In genomic region chr1:56068210-56068609, GRCh38 we compare ENCODE assay signal across 31 cellular contexts.
DNase-seq lines count a peak whose midpoint lies in the region; ATAC-seq, FAIRE-seq and TF ChIP-seq lines count a peak whose summit lies in the region.
"Had no signal": no experiment of that assay in that cellular context is flagged by ENCODE, and none has a peak within 500 bp of the region (broad histone marks: within the 10 kb centered on the region; RNA-seq: fewer than 3 reads in every experiment).

No MANE protein-coding gene starts in this region.

- no peak overlapping the region; the same call in 1 of the 2 replicates for H4K5ac ChIP-seq in IMR-90 (ENCODE audit: low read depth, low read length)

- no peak overlapping the region for H4K91ac ChIP-seq in IMR-90 (ENCODE audit: insufficient read depth, low read depth, low read length)
- no peak overlapping the region for H4K91ac ChIP-seq in trophoblast cell (ENCODE audit: low read depth, low read length)

- DNase-seq in A549 (ENCODE audit: low read depth in 1 of 2, low spot score in 1 of 2) (no peak), IMR-90 (no peak), mammary epithelial cell (no peak), trophoblast cell (no peak), ovary (no peak), COR-L47 (lab: John Stamatoyannopoulos, UW) (no peak), kidney tubule cell (ENCODE audit: low spot score) (no peak), NCI-H2107 (lab: John Stamatoyannopoulos, UW) (no peak)
- DNase-seq: ACHN; activated B cell treated with CpG ODN at 0.5 μM for 24 hours; activated CD4-positive, alpha-beta T cell treated with anti-CD3 and anti-CD28 coated beads, Interleukin-2, amount 50 U/mL, for 1 hour; activated gamma-delta T cell; activated naive CD8-positive, alpha-beta T cell treated with anti-CD3 and anti-CD28 coated beads for 36 hours; activated T-cell treated with anti-CD3 and anti-CD28 coated beads, Interleukin-2, amount 50 U/mL, for 24 hours; anterior cingulate cortex; BE2C; esophagus squamous epithelium; H7; heart right ventricle; kidney; naive B cell; NCI-H1436; NCI-H446 treated with DMSO at 0.1 percent for 48 hours; NCI-H774; stimulated activated CD4-positive, alpha-beta T cell treated with anti-CD3 and anti-CD28 coated beads, Interleukin-15, amount 100 ng/mL, for 24 hours; stimulated activated CD4-positive, alpha-beta T cell treated with anti-CD3 and anti-CD28 coated beads, Interleukin-4, amount 100 ng/mL, for 4 hours had no signal

- ATAC-seq in A549, result no peak
- no peak for ATAC-seq in IMR-90 (ENCODE audit: low read depth)
- ATAC-seq: heart right ventricle had no signal

- H3K56ac ChIP-seq in IMR-90 (ENCODE audit: extremely low read depth, insufficient read depth, low read length), result no peak overlapping the region

- H2BK120ac ChIP-seq in IMR-90 (ENCODE audit: low read depth, low read length) (peak overlapping the region; percentile 3; the same call in 1 of the 2 replicates), trophoblast cell (ENCODE audit: insufficient read depth, low read length, poor library complexity) (no peak overlapping the region)

- H3K14ac ChIP-seq in IMR-90 (replicated peaks; ENCODE audit: low read depth, low read length) (no peak overlapping the region), trophoblast cell (ENCODE audit: low read length) (no peak overlapping the region)

- TF ChIP-seq CTCF in A549 (IDR thresholded peaks at IDR 0.05) (no peak), IMR-90 (conservative IDR thresholded peaks at IDR 0.05; ENCODE audit: low read depth, low read length) (no peak), mammary epithelial cell (conservative IDR thresholded peaks at IDR 0.05 in 1 of 2, IDR thresholded peaks at IDR 0.05 in 1 of 2; ENCODE audit: extremely low read depth in 1 of 2, insufficient read depth in 1 of 2, low read depth in 1 of 2, low read length in 2 of 2) (no peak), ovary (IDR thresholded peaks at IDR 0.05) (no peak)

- 86% methylated on average over 6 of the region's 6 CpGs for WGBS in A549 (ENCODE audit: missing lambda C conversion rate)
- no CpG with 5 or more reads among the region's 6 CpGs for WGBS in IMR-90 (ENCODE audit: extremely low coverage in 2 of 2, insufficient read length in 1 of 2), 2 experiments
- whole genome bisulfite sequencing in mammary epithelial cell (ENCODE audit: low coverage, missing lambda C conversion rate), result 95% methylated on average over 6 of the region's 6 CpGs
- no CpG with 5 or more reads among the region's 6 CpGs for WGBS in trophoblast cell (ENCODE audit: extremely low coverage, insufficient coverage, insufficient read length)
- 50 to 60% (median 55%) methylated on average over 6 of the region's 6 CpGs for WGBS in ovary, 3 donors

- no peak for TF ChIP-seq RAD21 in A549 (conservative IDR thresholded peaks at IDR 0.05 in 1 of 2, IDR thresholded peaks at IDR 0.05 in 1 of 2)
- no peak for TF ChIP-seq RAD21 in IMR-90 (IDR thresholded peaks at IDR 0.05; ENCODE audit: low read length)

- H2AFZ ChIP-seq in IMR-90 (replicated peaks; ENCODE audit: low read length, poor library complexity) (no peak overlapping the region), mammary epithelial cell (ENCODE audit: low read depth, low read length) (no peak overlapping the region), trophoblast cell (ENCODE audit: insufficient read depth, low read length, poor library complexity) (no peak overlapping the region)

- H2AK9ac ChIP-seq in IMR-90 (replicated peaks; ENCODE audit: low read depth, low read length, poor library complexity), result no peak overlapping the region

- no peak for TF ChIP-seq POLR2A in A549 (IDR thresholded peaks at IDR 0.05; ENCODE audit: low read length)
- no peak for TF ChIP-seq POLR2A in IMR-90 (IDR thresholded peaks at IDR 0.05; ENCODE audit: low read depth, low read length)
- no peak for TF ChIP-seq POLR2A in ovary (IDR thresholded peaks at IDR 0.05)

- no peak overlapping the region for H3K4ac ChIP-seq in IMR-90 (ENCODE audit: low read depth, low read length)
- no peak overlapping the region for H3K4ac ChIP-seq in trophoblast cell (ENCODE audit: low read depth, low read length)

- H3K27ac ChIP-seq in A549, result peak overlapping the region in 1 of 2 experiments; percentile 24; a peak in 1 of 6 replicates
- H3K27ac ChIP-seq in IMR-90 (ENCODE audit: insufficient read depth, low read length), result no peak overlapping the region
- H3K27ac ChIP-seq in mammary epithelial cell (ENCODE audit: insufficient read depth, low read depth, low read length), result peak overlapping the region; percentile 51
- H3K27ac ChIP-seq in trophoblast cell (ENCODE audit: low read depth, low read length), result no peak overlapping the region
- H3K27ac ChIP-seq in ovary, result no peak overlapping the region
- H3K27ac ChIP-seq: esophagus squamous epithelium, heart right ventricle, prostate gland, SK-N-MC had no signal

- no peak overlapping the region for H3K4me3 ChIP-seq in A549
- H3K4me3 ChIP-seq in IMR-90 (ENCODE audit: insufficient read depth, low read depth, low read length), result no peak overlapping the region
- H3K4me3 ChIP-seq in mammary epithelial cell (replicated peaks in 1 of 3; ENCODE audit: insufficient read depth in 1 of 3, low read depth in 2 of 3, low read length in 3 of 3), result no peak overlapping the region
- no peak overlapping the region for H3K4me3 ChIP-seq in trophoblast cell (ENCODE audit: low read depth, low read length)
- H3K4me3 ChIP-seq in ovary, result no peak overlapping the region
- H3K4me3 ChIP-seq: esophagus squamous epithelium, heart right ventricle, prostate gland, SK-N-MC had no signal

- peaks cover 29% of the 10 kb centered on the region for H3K4me1 ChIP-seq in A549
- peaks cover 5% of the 10 kb centered on the region for H3K4me1 ChIP-seq in IMR-90 (ENCODE audit: control insufficient read depth, insufficient read depth, low read length)
- peaks cover 42% of the 10 kb centered on the region for H3K4me1 ChIP-seq in mammary epithelial cell (ENCODE audit: insufficient read depth, low read length)
- H3K4me1 ChIP-seq in trophoblast cell (ENCODE audit: control insufficient read depth in 1 of 2, insufficient read depth in 2 of 2, low read length in 2 of 2), result peaks cover 2 to 5% of the 10 kb centered on the region in 2 experiments
- peaks cover 9% of the 10 kb centered on the region for H3K4me1 ChIP-seq in ovary (ENCODE audit: insufficient read depth)
- H3K4me1 ChIP-seq: BE2C, prostate gland had no signal

- H2BK15ac ChIP-seq in IMR-90 (ENCODE audit: low read depth, low read length), result 0 out of 3 replicates have a peak overlapping the region, but pooled peaks have one; percentile 65

- H3K79me2 ChIP-seq in mammary epithelial cell (ENCODE audit: insufficient read depth, low read length) (no peaks in the 10 kb centered on the region), trophoblast cell (ENCODE audit: control insufficient read depth, insufficient read depth, low read length, poor library complexity) (no peaks in the 10 kb centered on the region)

- peak overlapping the region; percentile 11; the same call in 1 of the 2 replicates for H2AK5ac ChIP-seq in IMR-90 (ENCODE audit: low read depth, low read length)
- H2AK5ac ChIP-seq in trophoblast cell (ENCODE audit: low read length), result peak overlapping the region; percentile 53

- peak overlapping the region; percentile 20; the same call in 1 of the 3 replicates for H3K4me2 ChIP-seq in A549
- no peak overlapping the region for H3K4me2 ChIP-seq in IMR-90 (ENCODE audit: low read depth, low read length)
- no peak overlapping the region for H3K4me2 ChIP-seq in mammary epithelial cell (ENCODE audit: insufficient read depth, low read depth, low read length)
- H3K4me2 ChIP-seq in trophoblast cell (ENCODE audit: low read length), result no peak overlapping the region

- H3K9me3 ChIP-seq in A549 (no peaks in the 10 kb centered on the region), IMR-90 (ENCODE audit: control insufficient read depth, insufficient read depth, low read length) (no peaks in the 10 kb centered on the region), mammary epithelial cell (replicated peaks; ENCODE audit: insufficient read depth, low read length) (no peaks in the 10 kb centered on the region), trophoblast cell (ENCODE audit: insufficient read depth, low read depth, low read length) (no peaks in the 10 kb centered on the region), ovary (no peaks in the 10 kb centered on the region)
- H3K9me3 ChIP-seq: BE2C, esophagus squamous epithelium, heart right ventricle, prostate gland had no signal

- CTCF ChIA-PET in A549 (lab: Yijun Ruan, JAX) (interaction anchor here (0.9 to 1.8 kb wide), 2 partner anchors 11 to 55 kb away, joined by 3 to 4 read pairs; no protein-coding TSS in a partner anchor), IMR-90 (lab: Yijun Ruan, JAX) (no interaction called here), mammary epithelial cell (lab: Charles Lee; ENCODE audit: low non-redundant PET) (no interaction called here)

- no peak overlapping the region for H2BK5ac ChIP-seq in IMR-90 (ENCODE audit: low read depth, low read length, poor library complexity, severe bottlenecking)
- no peak overlapping the region for H2BK5ac ChIP-seq in trophoblast cell (ENCODE audit: low read depth, low read length, poor library complexity)

- in situ Hi-C loops in IMR-90 (cut with MboI; ENCODE audit: low sequenced_read_pairs) (no loop called here), mammary epithelial cell (cut with MboI; ENCODE audit: low sequenced_read_pairs in 2 of 2) (no loop called here)

- POLR2A ChIA-PET in A549 (lab: Yijun Ruan, JAX) (no interaction called here), IMR-90 (lab: Charles Lee; ENCODE audit: unreplicated experiment) (no interaction called here)

- no peaks in the 10 kb centered on the region; the same call in none of the 2 replicates for H3K9me1 ChIP-seq in IMR-90 (ENCODE audit: insufficient read depth, low read length)

- peak overlapping the region; percentile 50; the same call in 1 of the 2 replicates for H2BK20ac ChIP-seq in IMR-90 (ENCODE audit: low read depth, low read length)

- H3K18ac ChIP-seq in IMR-90 (ENCODE audit: low read depth, low read length), result no peak overlapping the region
- no peak overlapping the region for H3K18ac ChIP-seq in trophoblast cell (ENCODE audit: low read length)

- BruUV-seq in IMR-90 (replicated peaks; lab: Mats Ljungman, UMichigan) (no TSS peak), mammary epithelial cell (replicated peaks; lab: Mats Ljungman, UMichigan) (no TSS peak)

- H3K23ac ChIP-seq in IMR-90 (ENCODE audit: low read depth, low read length), result no peak overlapping the region
- H3K23ac ChIP-seq in trophoblast cell (ENCODE audit: low read length), result no peak overlapping the region

- no peak for FAIRE-seq in A549 (lab: Jason Lieb, UNC)
- FAIRE-seq: frontal cortex, G401.6, kidney, urothelium cell line had no signal

- no peak overlapping the region for H4K12ac ChIP-seq in trophoblast cell (ENCODE audit: low read depth, low read length)

- TF ChIP-seq EP300 in A549 (IDR thresholded peaks at IDR 0.05) (no peak), ovary (IDR thresholded peaks at IDR 0.05) (no peak)

- H3K36me3 ChIP-seq in IMR-90 (ENCODE audit: control insufficient read depth, insufficient read depth, low read length), result no peaks in the 10 kb centered on the region
- H3K36me3 ChIP-seq in mammary epithelial cell (ENCODE audit: insufficient read depth, low read length), result no peaks in the 10 kb centered on the region
- H3K36me3 ChIP-seq in trophoblast cell (ENCODE audit: control insufficient read depth in 1 of 2, insufficient read depth in 2 of 2, low read length in 2 of 2), result no peaks in the 10 kb centered on the region
- H3K36me3 ChIP-seq in ovary, result no peaks in the 10 kb centered on the region
- H3K36me3 ChIP-seq: BE2C, esophagus squamous epithelium, heart right ventricle, prostate gland had no signal

- H3K79me1 ChIP-seq in IMR-90 (ENCODE audit: low read depth in 1 of 2, low read length in 2 of 2), result no peaks in the 10 kb centered on the region
- peaks cover 4% of the 10 kb centered on the region for H3K79me1 ChIP-seq in trophoblast cell (ENCODE audit: low read length)

- H4K20me1 ChIP-seq in IMR-90 (ENCODE audit: insufficient read depth, low read length) (no peaks in the 10 kb centered on the region), mammary epithelial cell (ENCODE audit: insufficient read depth, low read length) (no peaks in the 10 kb centered on the region)

- H3K9ac ChIP-seq in IMR-90 (ENCODE audit: low read depth, low read length), result no peak overlapping the region
- H3K9ac ChIP-seq in mammary epithelial cell (ENCODE audit: insufficient read depth, low read length), result no peak overlapping the region
- no peak overlapping the region for H3K9ac ChIP-seq in trophoblast cell (ENCODE audit: low read length)

- intact Hi-C loops in IMR-90 (cut with micrococcal nuclease), result loop anchor here (10.0 kb wide), 2 partner anchors 417 to 563 kb away; no protein-coding TSS in a partner anchor
- intact Hi-C loops in mammary epithelial cell (cut with micrococcal nuclease), result no loop called here
- intact Hi-C loops in ovary (cut with DNase I), result no loop called here

- H3K27me3 ChIP-seq in IMR-90 (ENCODE audit: control insufficient read depth, insufficient read depth, low read length), result no peaks in the 10 kb centered on the region
- H3K27me3 ChIP-seq in mammary epithelial cell (ENCODE audit: insufficient read depth, low read length), result no peaks in the 10 kb centered on the region
- no peaks in the 10 kb centered on the region for H3K27me3 ChIP-seq in trophoblast cell (ENCODE audit: insufficient read depth, low read length)
- H3K27me3 ChIP-seq in ovary, result no peaks in the 10 kb centered on the region
- H3K27me3 ChIP-seq: BE2C, esophagus squamous epithelium, heart right ventricle had no signal

- H4K8ac ChIP-seq in IMR-90 (ENCODE audit: low read depth in 2 of 2, low read length in 2 of 2) (no peak overlapping the region), trophoblast cell (ENCODE audit: low read depth, low read length) (no peak overlapping the region)

- dilution Hi-C loops in IMR-90 (cut with HindIII; ENCODE audit: low sequenced_read_pairs, unreplicated experiment) (no loop called here), mammary epithelial cell (cut with HindIII; ENCODE audit: low sequenced_read_pairs) (no loop called here)

- peak overlapping the region; percentile 24 for H2BK12ac ChIP-seq in trophoblast cell (ENCODE audit: low read length)
